ENCODE assay signal across 10 cellular contexts in genomic region chr1:230125633-230126528, GRCh38. TPM values are rescaled to one million over a fixed set of nuclear protein-coding genes. Genes with fewer than 3 reads are reported as not detected.
DNase-seq lines count a peak whose midpoint lies in the region; ATAC-seq and TF ChIP-seq lines count a peak whose summit lies in the region.
"Had no signal": no experiment of that assay in that cellular context is flagged by ENCODE, and none has a peak within 500 bp of the region (broad histone marks: within the 10 kb centered on the region; RNA-seq: fewer than 3 reads in every experiment).

No MANE protein-coding gene starts in this region.

- peak; percentile 72 for DNase-seq in activated naive CD4-positive, alpha-beta T cell treated with anti-CD3 and anti-CD28 coated beads for 36 hours
- DNase-seq in activated naive CD4-positive, alpha-beta T cell treated with anti-CD3 and anti-CD28 coated beads, Interleukin-2, amount 50 U/mL, for 16 hours, result no peak
- DNase-seq in T-helper 17 cell (no peak), fibroblast of the aortic adventitia (ENCODE audit: low read depth) (peak; percentile 47)
- DNase-seq in activated effector memory CD4-positive, alpha-beta T cell treated with Interleukin-2 at 50 U/mL for 16 hours, result no peak
- DNase-seq: BE2C, Peyer's patch had no signal

- peak overlapping the region; percentile 30 for H3K4me3 Mint-ChIP-seq in activated naive CD4-positive, alpha-beta T cell treated with anti-CD3 and anti-CD28 coated beads for 36 hours
- H3K4me3 Mint-ChIP-seq in T-helper 17 cell, result peak overlapping the region; percentile 60

- H3K27me3 ChIP-seq in subcutaneous abdominal adipose tissue (ENCODE audit: control insufficient read depth in 5 of 5, insufficient read depth in 4 of 5, low read length in 5 of 5), result no peaks in the 10 kb centered on the region
- H3K27me3 ChIP-seq: BE2C, Peyer's patch had no signal

- H3K36me3 ChIP-seq in subcutaneous abdominal adipose tissue (ENCODE audit: control insufficient read depth in 5 of 5, insufficient read depth in 5 of 5, low read length in 5 of 5), result no peaks in the 10 kb centered on the region
- H3K36me3 ChIP-seq: BE2C, Peyer's patch had no signal

- peaks cover 3% of the 10 kb centered on the region for H3K36me3 Mint-ChIP-seq in activated naive CD4-positive, alpha-beta T cell treated with anti-CD3 and anti-CD28 coated beads for 36 hours (ENCODE audit: low read depth)
- H3K36me3 Mint-ChIP-seq in T-helper 17 cell (ENCODE audit: low read depth), result peaks cover 1% of the 10 kb centered on the region

- ATAC-seq in T-helper 17 cell, result no peak
- no peak for ATAC-seq in HG03342 (IDR thresholded peaks at IDR 0.05; ENCODE audit: unreplicated experiment)
- no peak for ATAC-seq in HG03457 (IDR thresholded peaks at IDR 0.05; ENCODE audit: unreplicated experiment)

- H3K4me3 ChIP-seq in fibroblast of the aortic adventitia (ENCODE audit: low read depth, low read length) (no peak overlapping the region), subcutaneous abdominal adipose tissue (ENCODE audit: low read depth in 1 of 5, low read length in 5 of 5) (no peak overlapping the region)
- H3K4me3 ChIP-seq: Peyer's patch had no signal

- no peaks in the 10 kb centered on the region for H3K9me3 Mint-ChIP-seq in activated naive CD4-positive, alpha-beta T cell treated with anti-CD3 and anti-CD28 coated beads for 36 hours

- no peak for TF ChIP-seq CTCF in fibroblast of the aortic adventitia (IDR thresholded peaks at IDR 0.05; ENCODE audit: insufficient read depth, low read length)

- peak overlapping the region; percentile 0 for H3K27ac ChIP-seq in subcutaneous abdominal adipose tissue (ENCODE audit: low read depth, low read length)

- H3K9me3 ChIP-seq in T-helper 17 cell (ENCODE audit: control insufficient read depth, low read length, poor library complexity, severe bottlenecking), result no peaks in the 10 kb centered on the region
- no peaks in the 10 kb centered on the region for H3K9me3 ChIP-seq in subcutaneous abdominal adipose tissue (ENCODE audit: control insufficient read depth in 5 of 5, low read length in 5 of 5)
- H3K9me3 ChIP-seq: BE2C, Peyer's patch had no signal

- peaks cover 73% of the 10 kb centered on the region for H3K4me1 Mint-ChIP-seq in activated naive CD4-positive, alpha-beta T cell treated with anti-CD3 and anti-CD28 coated beads for 36 hours (ENCODE audit: low read depth)
- H3K4me1 Mint-ChIP-seq in T-helper 17 cell, result peaks cover 46% of the 10 kb centered on the region

- CTCF ChIA-PET in activated naive CD4-positive, alpha-beta T cell treated with anti-CD3 and anti-CD28 coated beads for 36 hours (lab: Charles Lee), result interaction anchor here (0.6 kb wide), 1 partner anchor 140 kb away, joined by 7 read pairs; no protein-coding TSS in a partner anchor

- intact Hi-C loops in activated naive CD4-positive, alpha-beta T cell treated with anti-CD3 and anti-CD28 coated beads for 36 hours (cut with micrococcal nuclease), result loop anchor here (1.0 to 2.0 kb wide), 2 partner anchors 41 to 462 kb away; no protein-coding TSS in a partner anchor

- H3K27ac Mint-ChIP-seq in activated naive CD4-positive, alpha-beta T cell treated with anti-CD3 and anti-CD28 coated beads for 36 hours, result peak overlapping the region; percentile 72
- H3K27ac Mint-ChIP-seq in T-helper 17 cell, result peak overlapping the region; percentile 90

- peak overlapping the region in 1 of 5 donors; percentile 20 for H3K9ac ChIP-seq in subcutaneous abdominal adipose tissue (ENCODE audit: low read length in 5 of 5)

- peaks cover 0 to 39% (median 36%) of the 10 kb centered on the region in 5 donors for H3K4me1 ChIP-seq in subcutaneous abdominal adipose tissue (ENCODE audit: control insufficient read depth in 5 of 5, insufficient read depth in 5 of 5, low read length in 5 of 5)

- no peaks in the 10 kb centered on the region for H3K27me3 Mint-ChIP-seq in activated naive CD4-positive, alpha-beta T cell treated with anti-CD3 and anti-CD28 coated beads for 36 hours (ENCODE audit: low read depth)
- no peaks in the 10 kb centered on the region for H3K27me3 Mint-ChIP-seq in T-helper 17 cell

RNA-seq across cellular contexts. Expression of gene GALNT2, which starts 58.8 kb away (rescaled TPM):
- 10 to 100 TPM; 59.8 to 62.4 TPM for total RNA-seq in activated naive CD4-positive, alpha-beta T cell treated with anti-CD3 and anti-CD28 coated beads for 36 hours
- total RNA-seq in T-helper 17 cell, result 10 to 100 TPM; 16.6 to 19.8 TPM
- 29.5 and 68.1 TPM in 2 replicates for total RNA-seq in fibroblast of the aortic adventitia (ENCODE audit: low replicate concordance)

Comparison
In these comparisons a context has a peak if more than half of its experiments do, and no peak if none do; other contexts are left out.
1. DNase-seq: peak in activated naive CD4-positive, alpha-beta T cell treated with anti-CD3 and anti-CD28 coated beads for 36 hours (single experiment) and fibroblast of the aortic adventitia (single experiment); none in activated naive CD4-positive, alpha-beta T cell treated with anti-CD3 and anti-CD28 coated beads, Interleukin-2, amount 50 U/mL, for 16 hours (single experiment), T-helper 17 cell (0 of 3) and activated effector memory CD4-positive, alpha-beta T cell treated with Interleukin-2 at 50 U/mL for 16 hours (single experiment).